In the genomic region with DNA sequence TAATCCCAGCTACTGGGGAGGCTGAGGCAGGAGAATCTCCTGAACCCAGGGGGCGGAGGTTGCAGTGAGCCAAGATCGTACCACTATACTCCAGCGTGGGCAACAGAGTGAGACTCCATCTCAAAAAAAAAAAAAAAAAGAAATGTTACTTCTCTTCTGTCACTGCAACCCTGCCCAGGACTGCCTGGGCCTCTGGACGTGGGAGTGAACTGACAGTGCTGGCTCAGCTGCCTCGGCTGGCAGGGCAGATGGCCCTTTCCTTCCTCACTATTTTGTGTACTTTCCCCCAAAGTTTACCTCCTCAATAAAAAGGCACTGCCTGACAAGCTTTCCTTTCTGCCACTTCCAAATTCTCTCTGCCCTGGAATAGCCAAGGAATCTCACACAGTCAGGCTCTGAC, we compare ENCODE assay signal across 18 cellular contexts.
"Had no signal": no experiment of that assay in that cellular context is flagged by ENCODE, and none has a peak within 500 bp of the region (broad histone marks: within the 10 kb centered on the region; RNA-seq: fewer than 3 reads in every experiment).

No MANE protein-coding gene starts in this region.

- H3K36me3 Mint-ChIP-seq: naive thymus-derived CD8-positive, alpha-beta T cell had no signal

- H3K4me1 ChIP-seq: esophagus muscularis mucosa, gastrocnemius medialis, left lung, right atrium auricular region, suprapubic skin, tibial artery had no signal

- H3K36me3 ChIP-seq: esophagus muscularis mucosa, gastrocnemius medialis, heart right ventricle, left lung, ovary, right atrium auricular region, suprapubic skin, tibial artery had no signal

- H3K4me3 ChIP-seq: esophagus muscularis mucosa, gastrocnemius medialis, heart right ventricle, left lung, mucosa of descending colon, ovary, right atrium auricular region, smooth muscle cell, suprapubic skin, tibial artery had no signal

- H3K9me3 ChIP-seq: esophagus muscularis mucosa, gastrocnemius medialis, heart right ventricle, left lung, mucosa of descending colon, ovary, right atrium auricular region, suprapubic skin, tibial artery had no signal

- H3K4me3 Mint-ChIP-seq: central memory CD8-positive, alpha-beta T cell; naive thymus-derived CD8-positive, alpha-beta T cell had no signal

- H3K27ac ChIP-seq: epithelial cell of prostate, esophagus muscularis mucosa, gastrocnemius medialis, left lung, ovary, right atrium auricular region, suprapubic skin, tibial artery had no signal

- ATAC-seq: gastrocnemius medialis; left lung; mucosa of descending colon; naive thymus-derived CD8-positive, alpha-beta T cell; stimulated activated naive CD8-positive, alpha-beta T cell treated with anti-CD3 and anti-CD28 coated beads, Interleukin-15, Interleukin-2, amounts not matched to agents 100 U/mL and 50 U/mL, for 24 hours had no signal

- DNase-seq: cortex of kidney; effector memory CD4-positive, alpha-beta T cell; gastrocnemius medialis; heart right ventricle; kidney glomerular epithelial cell; left lung; mucosa of descending colon; naive thymus-derived CD8-positive, alpha-beta T cell; ovary; stimulated activated CD4-positive, alpha-beta T cell treated with anti-CD3 and anti-CD28 coated beads, Interleukin-2, amount 100 ng/mL, for 48 hours; stimulated activated naive CD8-positive, alpha-beta T cell treated with anti-CD3 and anti-CD28 coated beads, Interleukin-15, Interleukin-2, amounts not matched to agents 100 U/mL and 50 U/mL, for 24 hours had no signal

- H3K9me3 Mint-ChIP-seq: central memory CD8-positive, alpha-beta T cell; naive thymus-derived CD8-positive, alpha-beta T cell had no signal

- H3K27me3 ChIP-seq: esophagus muscularis mucosa, gastrocnemius medialis, heart right ventricle, left lung, ovary, right atrium auricular region, suprapubic skin, tibial artery had no signal
